1 cellular context compared by ENCODE assay signal in genomic region chrX:38232287-38232686, GRCh38.
TF ChIP-seq lines count a peak whose summit lies in the region.

No MANE protein-coding gene starts in this region.

TF ChIP-seq in SK-N-SH treated with all-trans-retinoic acid at 6 μM for 48 hours, 23 proteins besides CTCF, POLR2A, EP300 and RAD21 (continued from another document):
- TF ChIP-seq ARNTL (CRISPR knock-in tag; IDR thresholded peaks at IDR 0.05; ENCODE audit: borderline replicate concordance, low read depth) (no peak), TCF4 (CRISPR knock-in tag; IDR thresholded peaks at IDR 0.05; ENCODE audit: borderline replicate concordance) (no peak), ESRRG (CRISPR knock-in tag; IDR thresholded peaks at IDR 0.05) (no peak), ISL1 (CRISPR knock-in tag; IDR thresholded peaks at IDR 0.05) (no peak), GLIS3 (CRISPR knock-in tag; IDR thresholded peaks at IDR 0.05) (no peak), PPARA (CRISPR knock-in tag; IDR thresholded peaks at IDR 0.05; ENCODE audit: borderline replicate concordance) (no peak), PATZ1 (CRISPR knock-in tag; IDR thresholded peaks at IDR 0.05; ENCODE audit: borderline replicate concordance) (no peak), OSR1 (CRISPR knock-in tag; IDR thresholded peaks at IDR 0.05) (no peak), ZNF565 (CRISPR knock-in tag; conservative IDR thresholded peaks at IDR 0.05; ENCODE audit: low read depth) (no peak)
